Comparison of ENCODE assay signal across 1 cellular context in genomic region chr3:185658943-185659342, GRCh38.
TF ChIP-seq lines count a peak whose summit lies in the region.

No MANE protein-coding gene starts in this region.

TF ChIP-seq in WTC11, 78 proteins besides CTCF, POLR2A, EP300 and RAD21 (continued from another document):
- TF ChIP-seq AFF4 (CRISPR knock-in tag; IDR thresholded peaks at IDR 0.05; ENCODE audit: borderline replicate concordance): no peak
